In the genomic region with DNA sequence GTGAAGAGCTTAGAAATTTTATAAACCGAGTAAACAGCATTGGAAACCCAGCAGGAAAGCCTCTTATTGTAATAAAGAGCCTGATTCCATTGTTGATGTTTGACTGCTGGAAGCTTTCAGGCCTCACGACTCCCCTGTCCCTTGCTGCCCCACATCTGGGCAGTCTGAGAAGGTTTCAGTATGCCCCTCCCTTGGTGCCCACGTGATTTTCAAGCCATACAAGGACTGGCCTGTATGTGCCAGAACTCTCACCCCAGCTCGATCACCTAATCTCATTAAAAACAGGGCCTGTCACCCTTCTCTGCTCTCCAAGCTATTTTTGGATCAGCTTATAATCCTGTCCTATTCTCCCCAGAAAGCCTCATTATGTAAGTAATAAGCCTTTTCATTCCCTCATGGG, we compare ENCODE assay signal across 1 cellular context.
TF ChIP-seq lines count a peak whose summit lies in the region.

No MANE protein-coding gene starts in this region.

TF ChIP-seq in WTC11, 78 proteins besides CTCF, POLR2A, EP300 and RAD21 (continued from another document):
- no peak for TF ChIP-seq ZNF425 (CRISPR knock-in tag; conservative IDR thresholded peaks at IDR 0.05)
- TF ChIP-seq SOX15 (CRISPR knock-in tag; IDR thresholded peaks at IDR 0.05): no peak
- peak; percentile 59 for TF ChIP-seq USF2 (CRISPR knock-in tag; IDR thresholded peaks at IDR 0.05)
- no peak for TF ChIP-seq RORB (CRISPR knock-in tag; IDR thresholded peaks at IDR 0.05)
